Comparison of ENCODE assay signal across 17 cellular contexts in the genomic region with DNA sequence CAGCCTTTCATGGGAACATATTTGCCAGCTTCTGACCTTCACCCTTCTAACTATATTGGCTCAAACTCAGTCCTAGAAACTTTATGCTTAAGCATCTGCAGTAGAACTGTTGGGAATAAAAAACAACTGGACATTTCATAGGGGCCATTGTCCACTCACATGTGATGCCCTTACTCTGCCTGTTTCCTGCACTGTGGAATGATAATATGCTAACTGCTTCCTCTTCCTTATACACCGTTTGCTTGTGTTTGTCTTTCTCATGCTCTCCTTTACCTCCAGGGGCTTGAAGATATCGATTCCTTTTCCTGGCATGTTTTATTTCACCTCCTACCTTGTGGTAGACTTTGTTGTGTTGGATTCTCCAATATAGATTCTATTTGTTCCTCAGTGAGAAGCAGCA.
"Had no signal": no experiment of that assay in that cellular context is flagged by ENCODE, and none has a peak within 500 bp of the region (broad histone marks: within the 10 kb centered on the region; RNA-seq: fewer than 3 reads in every experiment).

No MANE protein-coding gene starts in this region.

- H3K27ac ChIP-seq: heart left ventricle, psoas muscle, right lobe of liver, tibial artery, upper lobe of left lung, uterus had no signal

- H3K4me1 ChIP-seq: psoas muscle, right lobe of liver had no signal

- ATAC-seq: esophagus mucosa; heart left ventricle; natural killer cell; psoas muscle; stimulated activated memory B cell treated with anti-CD40 and anti-IgM and Interleukin-4, amounts not matched to agents 10 μg/mL and 1 μg/mL and 100 μg/mL, for 72 hours had no signal

- H3K9me3 ChIP-seq: heart left ventricle, psoas muscle, right lobe of liver, tibial artery, upper lobe of left lung, uterus had no signal

- H3K36me3 ChIP-seq: heart left ventricle, right lobe of liver, tibial artery, upper lobe of left lung, uterus had no signal

- H3K4me3 ChIP-seq: heart left ventricle, psoas muscle, right lobe of liver, tibial artery, upper lobe of left lung, uterus had no signal

- H3K27me3 ChIP-seq: heart left ventricle, right lobe of liver, tibial artery, upper lobe of left lung, uterus had no signal

- FAIRE-seq: colon, frontal cortex had no signal

- DNase-seq: effector CD4-positive, alpha-beta T cell; endodermal cell; heart left ventricle; hippocampal formation; natural killer cell; occipital lobe; psoas muscle; retina; right lobe of liver; stimulated activated CD4-positive, alpha-beta T cell treated with anti-CD3 and anti-CD28 coated beads, Interleukin-4, amount 100 ng/mL, for 1 hour; tibial artery; upper lobe of left lung; uterus had no signal
